1 cellular context compared by ENCODE assay signal in the genomic region with DNA sequence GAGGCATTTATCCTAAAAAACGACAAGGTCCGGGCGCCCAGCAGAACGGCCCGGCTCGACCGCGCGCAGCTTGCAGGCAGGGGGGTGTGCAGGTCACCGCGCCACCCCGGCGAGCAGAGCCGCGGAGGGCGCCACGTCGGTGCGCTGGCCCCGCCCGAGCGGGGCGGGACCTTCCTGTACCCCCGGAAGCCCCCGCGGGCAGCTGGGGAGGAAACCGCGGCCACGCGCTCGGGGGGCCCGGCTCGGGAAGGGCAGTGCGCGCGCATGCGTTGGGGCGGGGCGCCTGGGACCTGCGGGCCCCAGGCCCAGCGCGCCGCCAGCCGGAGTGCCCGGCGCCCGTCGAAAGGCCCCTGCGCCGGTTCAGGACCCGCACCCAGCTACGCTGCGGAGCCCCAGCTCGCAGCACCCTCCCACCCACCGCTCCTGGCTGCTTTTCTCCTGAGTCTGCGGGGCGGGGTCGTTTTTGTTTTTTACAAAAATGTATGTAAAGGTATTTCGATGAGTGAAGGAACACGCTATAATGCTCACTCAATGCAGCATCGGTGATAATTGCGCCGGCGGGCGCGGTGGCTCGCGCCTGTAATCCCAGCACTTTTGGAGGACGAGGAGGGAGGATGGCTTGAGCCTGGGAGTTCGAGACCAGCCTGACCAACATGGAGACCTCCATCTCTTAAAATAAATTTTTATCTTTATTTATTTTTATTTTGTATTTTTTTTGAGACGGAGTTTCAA.
TF ChIP-seq lines count a peak whose summit lies in the region.

No MANE protein-coding gene starts in this region.

TF ChIP-seq in IMR-90, 13 proteins besides CTCF, POLR2A, EP300 and RAD21 (continued from another document):
- no peak for TF ChIP-seq SMC3 (IDR thresholded peaks at IDR 0.05; ENCODE audit: low read depth, low read length)
- TF ChIP-seq, protein P1, sequence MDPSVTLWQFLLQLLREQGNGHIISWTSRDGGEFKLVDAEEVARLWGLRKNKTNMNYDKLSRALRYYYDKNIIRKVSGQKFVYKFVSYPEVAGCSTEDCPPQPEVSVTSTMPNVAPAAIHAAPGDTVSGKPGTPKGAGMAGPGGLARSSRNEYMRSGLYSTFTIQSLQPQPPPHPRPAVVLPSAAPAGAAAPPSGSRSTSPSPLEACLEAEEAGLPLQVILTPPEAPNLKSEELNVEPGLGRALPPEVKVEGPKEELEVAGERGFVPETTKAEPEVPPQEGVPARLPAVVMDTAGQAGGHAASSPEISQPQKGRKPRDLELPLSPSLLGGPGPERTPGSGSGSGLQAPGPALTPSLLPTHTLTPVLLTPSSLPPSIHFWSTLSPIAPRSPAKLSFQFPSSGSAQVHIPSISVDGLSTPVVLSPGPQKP (IDR thresholded peaks at IDR 0.05; ENCODE audit: borderline replicate concordance, low read depth, low read length), result no peak
